Comparison of ENCODE assay signal across 13 cellular contexts in the genomic region with DNA sequence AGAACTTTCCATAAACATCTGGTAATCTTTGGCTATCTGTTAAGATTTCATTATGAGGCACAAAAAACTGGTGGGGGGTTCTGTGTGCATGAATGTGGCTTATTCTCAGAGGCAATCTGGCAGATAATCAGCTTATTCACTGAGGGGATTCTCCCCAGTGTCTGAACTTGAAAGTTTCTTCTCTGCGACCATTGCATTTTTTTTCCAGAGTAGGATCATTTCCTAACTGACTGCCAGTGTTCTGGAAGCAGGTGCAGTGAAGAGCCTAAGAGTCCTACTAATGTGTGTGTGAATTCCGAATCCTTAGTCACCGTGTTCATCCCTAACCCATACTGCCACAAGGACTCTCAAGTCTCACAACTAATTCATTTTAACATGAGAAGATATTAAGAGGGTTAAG.
DNase-seq lines count a peak whose midpoint lies in the region; ATAC-seq and TF ChIP-seq lines count a peak whose summit lies in the region.
"Had no signal": no experiment of that assay in that cellular context is flagged by ENCODE, and none has a peak within 500 bp of the region (broad histone marks: within the 10 kb centered on the region; RNA-seq: fewer than 3 reads in every experiment).

No MANE protein-coding gene starts in this region.

- TF ChIP-seq EP300 in esophagus muscularis mucosa (IDR thresholded peaks at IDR 0.05): no peak

- peaks cover 5% of the 10 kb centered on the region for H3K36me3 Mint-ChIP-seq in T-helper 1 cell treated with Interleukin-12 subunit alpha and Interleukin-12 subunit beta and Interleukin-4 antibody, amounts not matched to agents 30 μg/mL and 1 μg/mL, for 36 hours (ENCODE audit: low read depth)
- no peaks in the 10 kb centered on the region for H3K36me3 Mint-ChIP-seq in T-cell
- H3K36me3 Mint-ChIP-seq in stimulated activated naive B cell treated with anti-CD40 and anti-IgM and Interleukin-4, amounts not matched to agents 10 μg/mL and 1 μg/mL and 100 μg/mL, for 72 hours: peaks cover 0 to 8% of the 10 kb centered on the region in 2 donors

- peaks cover 9% of the 10 kb centered on the region for H3K9me3 Mint-ChIP-seq in T-helper 1 cell treated with Interleukin-12 subunit alpha and Interleukin-12 subunit beta and Interleukin-4 antibody, amounts not matched to agents 30 μg/mL and 1 μg/mL, for 36 hours
- H3K9me3 Mint-ChIP-seq in T-cell: no peaks in the 10 kb centered on the region
- peaks cover 0 to 4% of the 10 kb centered on the region in 2 donors for H3K9me3 Mint-ChIP-seq in stimulated activated naive B cell treated with anti-CD40 and anti-IgM and Interleukin-4, amounts not matched to agents 10 μg/mL and 1 μg/mL and 100 μg/mL, for 72 hours

- CTCF ChIA-PET in T-cell (lab: Charles Lee): no interaction called here

- TF ChIP-seq CTCF in hepatocyte (IDR thresholded peaks at IDR 0.05; ENCODE audit: poor library complexity) (no peak), esophagus muscularis mucosa (IDR thresholded peaks at IDR 0.05) (no peak)

- H3K9me3 ChIP-seq in hepatocyte (ENCODE audit: low read depth) (no peaks in the 10 kb centered on the region), esophagus muscularis mucosa (no peaks in the 10 kb centered on the region)
- H3K9me3 ChIP-seq: testis had no signal

- H3K79me2 ChIP-seq in hepatocyte: no peaks in the 10 kb centered on the region

- H3K27me3 ChIP-seq in hepatocyte (no peaks in the 10 kb centered on the region), esophagus muscularis mucosa (no peaks in the 10 kb centered on the region)
- H3K27me3 ChIP-seq: testis had no signal

- 77% methylated on average over 3 of the region's 3 CpGs for WGBS in hepatocyte (ENCODE audit: low lambda C conversion rate, missing lambda C conversion rate)
- WGBS in esophagus muscularis mucosa: 85% methylated on average over 3 of the region's 3 CpGs

- intact Hi-C loops in esophagus muscularis mucosa (cut with DNase I): no loop called here

- no peaks in the 10 kb centered on the region for H3K36me3 ChIP-seq in hepatocyte (replicated peaks; ENCODE audit: insufficient read depth, low read depth)
- no peaks in the 10 kb centered on the region for H3K36me3 ChIP-seq in esophagus muscularis mucosa

- POLR2A ChIA-PET in T-cell (lab: Charles Lee): interaction anchor here in 1 of 2 donors (0.7 to 2.2 kb wide), 2 partner anchors 9 to 38 kb away, joined by 3 to 19 read pairs; no protein-coding TSS in a partner anchor

- peaks cover 19% of the 10 kb centered on the region for H3K4me1 ChIP-seq in hepatocyte (ENCODE audit: insufficient read depth)
- peaks cover 6 to 32% (median 13%) of the 10 kb centered on the region in 4 donors for H3K4me1 ChIP-seq in esophagus muscularis mucosa

- ATAC-seq in T-cell (replicated peaks in 1 of 4) (no peak), GM21381 (IDR thresholded peaks at IDR 0.05; ENCODE audit: unreplicated experiment) (no peak)
- ATAC-seq in stimulated activated naive B cell treated with anti-CD40 and anti-IgM and Interleukin-4, amounts not matched to agents 10 μg/mL and 1 μg/mL and 100 μg/mL, for 72 hours (replicated peaks): no peak
- ATAC-seq: Right ventricle myocardium inferior had no signal

- no peak for TF ChIP-seq POLR2A in esophagus muscularis mucosa (IDR thresholded peaks at IDR 0.05; ENCODE audit: low read depth)

- no peak for DNase-seq in T-helper 1 cell
- no peak for DNase-seq in T-cell
- no peak for DNase-seq in hepatocyte (ENCODE audit: low spot score)
- DNase-seq in stimulated activated naive B cell treated with anti-CD40 and anti-IgM and Interleukin-4, amounts not matched to agents 10 μg/mL and 1 μg/mL and 100 μg/mL, for 72 hours: no peak
- no peak for DNase-seq in esophagus muscularis mucosa (ENCODE audit: extremely low spot score)
- DNase-seq in NCI-H1694 treated with DMSO at 0.1 percent for 48 hours (lab: John Stamatoyannopoulos, UW): no peak
- DNase-seq: foreskin melanocyte, HFFc6, NCI-H2029 treated with DMSO at 0.1 percent for 48 hours, testis had no signal

- H2AFZ ChIP-seq in hepatocyte: no peak overlapping the region

- no peaks in the 10 kb centered on the region for H3K9me2 ChIP-seq in hepatocyte (replicated peaks; ENCODE audit: insufficient read depth)

- no peaks in the 10 kb centered on the region for H3K27me3 Mint-ChIP-seq in T-helper 1 cell treated with Interleukin-12 subunit alpha and Interleukin-12 subunit beta and Interleukin-4 antibody, amounts not matched to agents 30 μg/mL and 1 μg/mL, for 36 hours (ENCODE audit: low read depth)
- H3K27me3 Mint-ChIP-seq in T-cell: no peaks in the 10 kb centered on the region
- H3K27me3 Mint-ChIP-seq in stimulated activated naive B cell treated with anti-CD40 and anti-IgM and Interleukin-4, amounts not matched to agents 10 μg/mL and 1 μg/mL and 100 μg/mL, for 72 hours: no peaks in the 10 kb centered on the region

- no peaks in the 10 kb centered on the region for H4K20me1 ChIP-seq in hepatocyte (ENCODE audit: insufficient read depth, poor library complexity, severe bottlenecking)

- peak overlapping the region; percentile 77 for H3K4me3 Mint-ChIP-seq in T-helper 1 cell treated with Interleukin-12 subunit alpha and Interleukin-12 subunit beta and Interleukin-4 antibody, amounts not matched to agents 30 μg/mL and 1 μg/mL, for 36 hours
- H3K4me3 Mint-ChIP-seq in T-cell: peak overlapping the region; percentile 69 to 83 (median 82)
- peak overlapping the region; percentile 46 to 70 for H3K4me3 Mint-ChIP-seq in stimulated activated naive B cell treated with anti-CD40 and anti-IgM and Interleukin-4, amounts not matched to agents 10 μg/mL and 1 μg/mL and 100 μg/mL, for 72 hours
- H3K4me3 Mint-ChIP-seq: HFFc6 had no signal

- H3K4me1 Mint-ChIP-seq in T-helper 1 cell treated with Interleukin-12 subunit alpha and Interleukin-12 subunit beta and Interleukin-4 antibody, amounts not matched to agents 30 μg/mL and 1 μg/mL, for 36 hours (ENCODE audit: low read depth): peaks cover 41% of the 10 kb centered on the region
- H3K4me1 Mint-ChIP-seq in T-cell: peaks cover 36 to 54% (median 43%) of the 10 kb centered on the region in 3 donors
- peaks cover 39 to 57% of the 10 kb centered on the region in 2 donors for H3K4me1 Mint-ChIP-seq in stimulated activated naive B cell treated with anti-CD40 and anti-IgM and Interleukin-4, amounts not matched to agents 10 μg/mL and 1 μg/mL and 100 μg/mL, for 72 hours

- no peak overlapping the region for H3K4me2 ChIP-seq in hepatocyte

- H3K27ac Mint-ChIP-seq in T-helper 1 cell treated with Interleukin-12 subunit alpha and Interleukin-12 subunit beta and Interleukin-4 antibody, amounts not matched to agents 30 μg/mL and 1 μg/mL, for 36 hours: peak overlapping the region; percentile 98
- peak overlapping the region; percentile 99 to 100 for H3K27ac Mint-ChIP-seq in T-cell
- H3K27ac Mint-ChIP-seq in stimulated activated naive B cell treated with anti-CD40 and anti-IgM and Interleukin-4, amounts not matched to agents 10 μg/mL and 1 μg/mL and 100 μg/mL, for 72 hours: peak overlapping the region; percentile 99

- peak overlapping the region; percentile 84 for H3K27ac ChIP-seq in hepatocyte
- no peak overlapping the region for H3K27ac ChIP-seq in esophagus muscularis mucosa (replicated peaks in 1 of 4)
- H3K27ac ChIP-seq: testis had no signal

- H3K4me3 ChIP-seq in hepatocyte: no peak overlapping the region
- H3K4me3 ChIP-seq in esophagus muscularis mucosa: no peak overlapping the region
- H3K4me3 ChIP-seq: testis had no signal
